Comparison of ENCODE assay signal across 13 cellular contexts in the genomic region with DNA sequence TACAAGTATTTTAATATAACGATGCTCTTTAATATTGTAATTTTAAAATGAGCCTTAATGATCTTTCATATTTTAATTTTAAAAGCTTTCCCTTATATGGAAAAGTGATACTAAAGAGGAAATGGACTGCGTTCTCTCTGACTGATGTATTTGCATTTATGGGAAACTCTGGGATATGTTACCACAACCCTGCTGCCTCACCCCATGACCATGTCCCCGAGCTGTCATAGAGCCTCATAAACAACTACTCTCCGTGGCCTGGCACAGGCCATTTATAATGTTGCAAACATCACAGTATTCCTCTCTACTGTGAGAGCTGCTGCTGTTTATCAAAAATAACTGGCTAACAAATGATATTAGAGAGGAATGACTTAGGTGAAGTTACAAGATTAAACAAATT.
"Had no signal": no experiment of that assay in that cellular context is flagged by ENCODE, and none has a peak within 500 bp of the region (broad histone marks: within the 10 kb centered on the region; RNA-seq: fewer than 3 reads in every experiment).

No MANE protein-coding gene starts in this region.

- DNase-seq: activated T-cell treated with anti-CD3 and anti-CD28 coated beads, Interleukin-2, amount 50 U/mL, for 1 hour; aorta; brain microvascular endothelial cell; effector memory CD4-positive, alpha-beta T cell; spleen; stimulated activated CD4-positive, alpha-beta T cell treated with anti-CD3 and anti-CD28 coated beads, Interleukin-4, amount 100 ng/mL, for 1 hour; stimulated activated naive CD4-positive, alpha-beta T cell; T-cell; upper lobe of left lung had no signal

- H3K27ac ChIP-seq: brain microvascular endothelial cell, thoracic aorta had no signal

- H3K9me3 ChIP-seq: spleen, thoracic aorta, upper lobe of left lung had no signal

- H3K27me3 ChIP-seq: brain microvascular endothelial cell, upper lobe of left lung had no signal

- H3K36me3 ChIP-seq: brain microvascular endothelial cell, spleen, thoracic aorta, upper lobe of left lung had no signal

- ATAC-seq: esophagus mucosa; natural killer cell treated with Interleukin-12 subunit alpha and Interleukin-12 subunit beta and Interleukin-15 and Interleukin-18, amount 100 ng/mL, for 72 hours; sciatic nerve; T-cell had no signal

- H3K4me1 ChIP-seq: upper lobe of left lung had no signal

- H3K4me3 ChIP-seq: spleen, thoracic aorta, upper lobe of left lung had no signal
